ENCODE assay signal across 20 cellular contexts in genomic region chr9:137547687-137548543, GRCh38. TPM values are rescaled to one million over a fixed set of nuclear protein-coding genes. Genes with fewer than 3 reads are reported as not detected.
A peak's percentile ranks its signal among the peaks of the same experiment; 100 is the strongest.
DNase-seq lines count a peak whose midpoint lies in the region; ATAC-seq and TF ChIP-seq lines count a peak whose summit lies in the region.
"Had no signal": no experiment of that assay in that cellular context is flagged by ENCODE, and none has a peak within 500 bp of the region (broad histone marks: within the 10 kb centered on the region; RNA-seq: fewer than 3 reads in every experiment).

No MANE protein-coding gene starts in this region.

- peaks cover 15% of the 10 kb centered on the region for H3K4me1 ChIP-seq in CD4-positive, alpha-beta memory T cell (ENCODE audit: insufficient read depth, low read length)

- no peak for DNase-seq in CD4-positive, alpha-beta memory T cell
- DNase-seq in epithelial cell of esophagus (ENCODE audit: low read depth) (peak; percentile 53), NCI-H2196 (lab: John Stamatoyannopoulos, UW; ENCODE audit: unreplicated experiment) (no peak), nucleus accumbens (lab: John Stamatoyannopoulos, UW) (no peak)
- no peak for DNase-seq in activated T-cell treated with anti-CD3 and anti-CD28 coated beads, Interleukin-2, amount 50 U/mL, for 48 hours
- DNase-seq: activated CD4-positive, alpha-beta T cell treated with anti-CD3 and anti-CD28 coated beads for 36 hours; activated CD8-positive, alpha-beta memory T cell treated with anti-CD3 and anti-CD28 coated beads, Interleukin-2, amount 50 U/mL, for 4 hours; activated naive CD4-positive, alpha-beta T cell treated with anti-CD3 and anti-CD28 coated beads for 36 hours; AML-193; body of pancreas; DMS 273 treated with DMSO at 0.1 percent for 48 hours; NK-92 treated with Interleukin-12 subunit alpha and Interleukin-12 subunit beta, amount 100 ng/mL, for 24 hours; stimulated activated CD4-positive, alpha-beta T cell treated with anti-CD3 and anti-CD28 coated beads, Interleukin-4, amount 100 ng/mL, for 4 hours; stimulated activated CD8-positive, alpha-beta memory T cell treated with anti-CD3 and anti-CD28 coated beads, Interleukin-4, amount 100 ng/mL, for 48 hours had no signal

- POLR2A ChIA-PET in CD4-positive, alpha-beta memory T cell (lab: Charles Lee; ENCODE audit: partially characterized antibody), result no interaction called here

- CTCF ChIA-PET in CD4-positive, alpha-beta memory T cell (lab: Charles Lee; ENCODE audit: partially characterized antibody), result no interaction called here

- H3K9me3 ChIP-seq in CD4-positive, alpha-beta memory T cell (ENCODE audit: control insufficient read depth in 1 of 2, low read length in 2 of 2), result no peaks in the 10 kb centered on the region
- H3K9me3 ChIP-seq: body of pancreas, esophagus muscularis mucosa, tibial artery had no signal

- peak overlapping the region in 6 of 8 donors; percentile 5 to 77 (median 56) for H3K4me3 Mint-ChIP-seq in CD4-positive, alpha-beta memory T cell
- H3K4me3 Mint-ChIP-seq: activated CD4-positive, alpha-beta T cell treated with anti-CD3 and anti-CD28 coated beads for 36 hours; activated naive CD4-positive, alpha-beta T cell treated with anti-CD3 and anti-CD28 coated beads for 36 hours had no signal

- no peak overlapping the region for H3K4me3 ChIP-seq in CD4-positive, alpha-beta memory T cell (ENCODE audit: low read length in 2 of 2)
- no peak overlapping the region for H3K4me3 ChIP-seq in epithelial cell of esophagus (ENCODE audit: low read length)
- H3K4me3 ChIP-seq in skin epidermis, result peak overlapping the region in 1 of 7 experiments; percentile 11
- H3K4me3 ChIP-seq: body of pancreas, esophagus muscularis mucosa, heart left ventricle, tibial artery had no signal

- H3K4me1 Mint-ChIP-seq in CD4-positive, alpha-beta memory T cell, result peaks cover 8 to 23% (median 17%) of the 10 kb centered on the region in 4 donors

- H3K27me3 ChIP-seq in CD4-positive, alpha-beta memory T cell (ENCODE audit: insufficient read depth, low read length), result no peaks in the 10 kb centered on the region
- H3K27me3 ChIP-seq: body of pancreas, heart left ventricle, tibial artery had no signal

- peak overlapping the region in 4 of 7 donors; percentile 23 to 59 (median 42) for H3K27ac Mint-ChIP-seq in CD4-positive, alpha-beta memory T cell
- H3K27ac Mint-ChIP-seq: activated CD4-positive, alpha-beta T cell treated with anti-CD3 and anti-CD28 coated beads for 36 hours; activated naive CD4-positive, alpha-beta T cell treated with anti-CD3 and anti-CD28 coated beads for 36 hours had no signal

- H3K36me3 ChIP-seq in CD4-positive, alpha-beta memory T cell (ENCODE audit: insufficient read depth, low read length), result no peaks in the 10 kb centered on the region

- intact Hi-C loops in CD4-positive, alpha-beta memory T cell (cut with micrococcal nuclease), result no loop called here

- ATAC-seq in HG02763 (IDR thresholded peaks at IDR 0.05; ENCODE audit: unreplicated experiment), result no peak
- ATAC-seq: activated CD4-positive, alpha-beta T cell treated with anti-CD3 and anti-CD28 coated beads for 36 hours; body of pancreas; heart left ventricle had no signal

- no peaks in the 10 kb centered on the region for H3K27me3 Mint-ChIP-seq in CD4-positive, alpha-beta memory T cell
- H3K27me3 Mint-ChIP-seq: activated CD4-positive, alpha-beta T cell treated with anti-CD3 and anti-CD28 coated beads for 36 hours had no signal

- peaks cover 0 to 7% of the 10 kb centered on the region in 2 donors for H3K36me3 Mint-ChIP-seq in CD4-positive, alpha-beta memory T cell

- no peak for TF ChIP-seq CTCF in VCaP (conservative IDR thresholded peaks at IDR 0.05)
- no peak for TF ChIP-seq CTCF in epithelial cell of esophagus (IDR thresholded peaks at IDR 0.05; ENCODE audit: insufficient read depth, low read depth, low read length, missing control alignments)

- no peak overlapping the region for H3K27ac ChIP-seq in CD4-positive, alpha-beta memory T cell (ENCODE audit: low read depth, low read length)
- H3K27ac ChIP-seq in VCaP (peak overlapping the region; percentile 95), skin epidermis (peak overlapping the region in 16 of 21 experiments; percentile 13 to 78 (median 68))
- H3K27ac ChIP-seq: body of pancreas had no signal

- H3K9me3 Mint-ChIP-seq in CD4-positive, alpha-beta memory T cell, result no peaks in the 10 kb centered on the region
- H3K9me3 Mint-ChIP-seq: activated naive CD4-positive, alpha-beta T cell treated with anti-CD3 and anti-CD28 coated beads for 36 hours had no signal

RNA-seq across cellular contexts. Expression of gene PNPLA7, which starts 2.3 kb away (rescaled TPM):
- total RNA-seq in CD4-positive, alpha-beta memory T cell, result 10 to 100 TPM; 15.5 to 15.7 TPM
- polyA plus RNA-seq in CD4-positive, alpha-beta memory T cell, result under 1 TPM in 1 of 2 donors, not detected in 1; 0.98 TPM

RNA-seq across cellular contexts. Expression of gene MRPL41, which starts 3.8 kb away (rescaled TPM):
- total RNA-seq in CD4-positive, alpha-beta memory T cell, result 10 to 100 TPM; 91.6 to 95.9 TPM
- polyA plus RNA-seq in CD4-positive, alpha-beta memory T cell, result 10 to 100 TPM; 37.8 to 39.9 TPM

RNA-seq across cellular contexts. Expression of gene DPH7, which starts 30.8 kb away (rescaled TPM):
- total RNA-seq in CD4-positive, alpha-beta memory T cell, result 10 to 100 TPM; 76.7 to 79.1 TPM
- 10 to 100 TPM; 27.9 to 30.2 TPM for polyA plus RNA-seq in CD4-positive, alpha-beta memory T cell

RNA-seq across cellular contexts. Expression of gene ZMYND19, which starts 42.4 kb away (rescaled TPM):
- 10 to 100 TPM; 26.8 to 29.1 TPM for total RNA-seq in CD4-positive, alpha-beta memory T cell
- 10 to 100 TPM in 1 of 2 donors, 1 to 10 TPM in 1; 3.6 to 13.7 TPM for polyA plus RNA-seq in CD4-positive, alpha-beta memory T cell

RNA-seq across cellular contexts. Expression of gene ARRDC1, which starts 57.6 kb away (rescaled TPM):
- total RNA-seq in CD4-positive, alpha-beta memory T cell, result 10 to 100 TPM; 82.3 to 86.2 TPM
- polyA plus RNA-seq in CD4-positive, alpha-beta memory T cell, result 10 to 100 TPM; 54.3 to 59.4 TPM
